Comparison of ENCODE assay signal across 10 cellular contexts in genomic region chr2:29117636-29118303, GRCh38. TPM values are rescaled to one million over a fixed set of nuclear protein-coding genes. Genes with fewer than 3 reads are reported as not detected.
A peak's percentile ranks its signal among the peaks of the same experiment; 100 is the strongest.
DNase-seq lines count a peak whose midpoint lies in the region; ATAC-seq and TF ChIP-seq lines count a peak whose summit lies in the region.
"Had no signal": no experiment of that assay in that cellular context is flagged by ENCODE, and none has a peak within 500 bp of the region (broad histone marks: within the 10 kb centered on the region; RNA-seq: fewer than 3 reads in every experiment).

No MANE protein-coding gene starts in this region.

- H3K4me3 Mint-ChIP-seq in CD4-positive, alpha-beta T cell: peak overlapping the region; percentile 53
- H3K4me3 Mint-ChIP-seq in naive thymus-derived CD4-positive, alpha-beta T cell: peak overlapping the region in 9 of 10 donors; percentile 51 to 95 (median 88)
- H3K4me3 Mint-ChIP-seq: endodermal cell had no signal

- peaks cover 11% of the 10 kb centered on the region; the same call in 1 of the 2 replicates for H3K9me1 ChIP-seq in IMR-90 (ENCODE audit: insufficient read depth, low read length)

- no peak for TF ChIP-seq CTCF in CD4-positive, alpha-beta T cell (IDR thresholded peaks at IDR 0.05)
- TF ChIP-seq CTCF in IMR-90 (conservative IDR thresholded peaks at IDR 0.05; ENCODE audit: low read depth, low read length) (no peak), breast epithelium (IDR thresholded peaks at IDR 0.05) (no peak)

- peak overlapping the region; percentile 81 for H3K4me2 ChIP-seq in IMR-90 (ENCODE audit: low read depth, low read length)

- peaks cover 44% of the 10 kb centered on the region for H3K36me3 Mint-ChIP-seq in CD4-positive, alpha-beta T cell (ENCODE audit: low read depth)
- H3K36me3 Mint-ChIP-seq in naive thymus-derived CD4-positive, alpha-beta T cell: peaks cover 0 to 22% (median 10%) of the 10 kb centered on the region in 5 donors

- H4K91ac ChIP-seq in IMR-90 (ENCODE audit: insufficient read depth, low read depth, low read length): peak overlapping the region; percentile 94

- H3K9me3 Mint-ChIP-seq in CD4-positive, alpha-beta T cell: no peaks in the 10 kb centered on the region
- no peaks in the 10 kb centered on the region for H3K9me3 Mint-ChIP-seq in naive thymus-derived CD4-positive, alpha-beta T cell
- H3K9me3 Mint-ChIP-seq: endodermal cell had no signal

- peak overlapping the region; percentile 95 for H2AK5ac ChIP-seq in IMR-90 (ENCODE audit: low read depth, low read length)

- H3K18ac ChIP-seq in IMR-90 (ENCODE audit: low read depth, low read length): peak overlapping the region; percentile 98

- H3K23ac ChIP-seq in IMR-90 (ENCODE audit: low read depth, low read length): peak overlapping the region; percentile 75

- TF ChIP-seq RAD21 in IMR-90 (IDR thresholded peaks at IDR 0.05; ENCODE audit: low read length): no peak

- no peaks in the 10 kb centered on the region for H3K27me3 ChIP-seq in CD4-positive, alpha-beta T cell (ENCODE audit: control insufficient read depth, insufficient read depth, low read length)
- H3K27me3 ChIP-seq in IMR-90 (ENCODE audit: control insufficient read depth, insufficient read depth, low read length): no peaks in the 10 kb centered on the region
- no peaks in the 10 kb centered on the region for H3K27me3 ChIP-seq in breast epithelium
- no peaks in the 10 kb centered on the region for H3K27me3 ChIP-seq in naive thymus-derived CD4-positive, alpha-beta T cell (ENCODE audit: control insufficient read depth in 2 of 2, insufficient read depth in 2 of 2, low read length in 2 of 2)

- ATAC-seq in CD4-positive, alpha-beta T cell (ENCODE audit: poor library complexity): no peak
- ATAC-seq in IMR-90 (ENCODE audit: low read depth) (no peak), sciatic nerve (no peak)
- ATAC-seq in naive thymus-derived CD4-positive, alpha-beta T cell: no peak

- no peaks in the 10 kb centered on the region for H3K9me3 ChIP-seq in CD4-positive, alpha-beta T cell (ENCODE audit: control insufficient read depth, low read length)
- no peaks in the 10 kb centered on the region for H3K9me3 ChIP-seq in IMR-90 (ENCODE audit: control insufficient read depth, insufficient read depth, low read length)
- H3K9me3 ChIP-seq in breast epithelium: no peaks in the 10 kb centered on the region
- no peaks in the 10 kb centered on the region for H3K9me3 ChIP-seq in naive thymus-derived CD4-positive, alpha-beta T cell (ENCODE audit: control insufficient read depth in 2 of 3, low read length in 3 of 3)

- DNase-seq in CD4-positive, alpha-beta T cell: no peak
- peak; percentile 68 for DNase-seq in IMR-90
- no peak for DNase-seq in breast epithelium (ENCODE audit: low spot score in 2 of 2)
- no peak for DNase-seq in naive thymus-derived CD4-positive, alpha-beta T cell
- no peak for DNase-seq in sciatic nerve (ENCODE audit: low spot score)
- no peak for DNase-seq in DMS153 treated with DMSO at 0.1 percent for 48 hours (lab: John Stamatoyannopoulos, UW; ENCODE audit: unreplicated experiment)
- no peak for DNase-seq in stimulated activated CD4-positive, alpha-beta T cell treated with anti-CD3 and anti-CD28 coated beads, Interleukin-2, amount 100 ng/mL, for 48 hours
- DNase-seq in AG20443 (ENCODE audit: low spot score): no peak
- DNase-seq: endodermal cell, NCI-H1105 treated with DMSO at 0.1 percent for 48 hours had no signal

- peak overlapping the region; percentile 91 for H2BK20ac ChIP-seq in IMR-90 (ENCODE audit: low read depth, low read length)

- BruUV-seq in IMR-90 (replicated peaks; lab: Mats Ljungman, UMichigan): no TSS peak

- CTCF ChIA-PET in CD4-positive, alpha-beta T cell (lab: Charles Lee): interaction anchor here (0.9 to 1.1 kb wide), 2 partner anchors 11 to 103 kb away, joined by 3 read pairs; no protein-coding TSS in a partner anchor
- CTCF ChIA-PET in IMR-90 (lab: Yijun Ruan, JAX): interaction anchor here (0.7 to 1.7 kb wide), 3 partner anchors 12 to 1476 kb away, joined by 3 to 5 read pairs (median 5); no protein-coding TSS in a partner anchor
- CTCF ChIA-PET in naive thymus-derived CD4-positive, alpha-beta T cell (lab: Charles Lee): interaction anchor here (1.2 to 2.0 kb wide), 2 partner anchors 103 to 157 kb away, joined by 3 to 4 read pairs; no protein-coding TSS in a partner anchor

- POLR2A ChIA-PET in CD4-positive, alpha-beta T cell (lab: Charles Lee): interaction anchor here (1.1 to 5.7 kb wide), 7 partner anchors 12 to 248 kb away, joined by 3 to 68 read pairs (median 20); partner anchors contain the start of genes TRMT61B and WDR43
- POLR2A ChIA-PET in IMR-90 (lab: Charles Lee; ENCODE audit: unreplicated experiment): interaction anchor here (0.6 to 1.9 kb wide), 2 partner anchors 12 to 122 kb away, joined by 5 to 11 read pairs; no protein-coding TSS in a partner anchor
- POLR2A ChIA-PET in naive thymus-derived CD4-positive, alpha-beta T cell (lab: Charles Lee): interaction anchor here (1.6 to 7.2 kb wide), 2 partner anchors 14 to 105 kb away, joined by 5 to 80 read pairs; no protein-coding TSS in a partner anchor

- H2BK15ac ChIP-seq in IMR-90 (ENCODE audit: low read depth, low read length): peak overlapping the region; percentile 74; the same call in 1 of the 3 replicates

- no peaks in the 10 kb centered on the region for H3K27me3 Mint-ChIP-seq in CD4-positive, alpha-beta T cell
- peaks cover 0 to 12% (median 0%) of the 10 kb centered on the region in 5 donors for H3K27me3 Mint-ChIP-seq in naive thymus-derived CD4-positive, alpha-beta T cell

- peaks cover 51% of the 10 kb centered on the region for H3K4me1 Mint-ChIP-seq in CD4-positive, alpha-beta T cell (ENCODE audit: low read depth)
- H3K4me1 Mint-ChIP-seq in naive thymus-derived CD4-positive, alpha-beta T cell: peaks cover 23 to 65% (median 55%) of the 10 kb centered on the region in 7 donors

- TF ChIP-seq POLR2A in IMR-90 (IDR thresholded peaks at IDR 0.05; ENCODE audit: low read depth, low read length) (no peak), breast epithelium (IDR thresholded peaks at IDR 0.05) (no peak)

- H3K4me1 ChIP-seq in IMR-90 (ENCODE audit: control insufficient read depth, insufficient read depth, low read length) (peaks cover 25% of the 10 kb centered on the region), breast epithelium (peaks cover 0 to 5% of the 10 kb centered on the region in 2 donors)
- peaks cover 8 to 20% of the 10 kb centered on the region in 2 donors for H3K4me1 ChIP-seq in naive thymus-derived CD4-positive, alpha-beta T cell (ENCODE audit: control insufficient read depth in 2 of 2, insufficient read depth in 2 of 2, low read length in 2 of 2)

- H3K56ac ChIP-seq in IMR-90 (ENCODE audit: extremely low read depth, insufficient read depth, low read length): peak overlapping the region; percentile 88

- no peak overlapping the region for H3K4me3 ChIP-seq in IMR-90 (ENCODE audit: insufficient read depth, low read depth, low read length)
- peak overlapping the region in 1 of 3 donors; percentile 32 for H3K4me3 ChIP-seq in breast epithelium
- H3K4me3 ChIP-seq in naive thymus-derived CD4-positive, alpha-beta T cell (ENCODE audit: low read length): no peak overlapping the region

- H4K20me1 ChIP-seq in IMR-90 (ENCODE audit: insufficient read depth, low read length): no peaks in the 10 kb centered on the region

- peak overlapping the region; percentile 97 for H2BK5ac ChIP-seq in IMR-90 (ENCODE audit: low read depth, low read length, poor library complexity, severe bottlenecking)

- peak overlapping the region; percentile 94 for H2BK120ac ChIP-seq in IMR-90 (ENCODE audit: low read depth, low read length)

- in situ Hi-C loops in IMR-90 (cut with MboI; ENCODE audit: low sequenced_read_pairs): no loop called here

- H3K27ac Mint-ChIP-seq in CD4-positive, alpha-beta T cell: peak overlapping the region; percentile 100
- H3K27ac Mint-ChIP-seq in naive thymus-derived CD4-positive, alpha-beta T cell: peak overlapping the region; percentile 13 to 98 (median 56)
- H3K27ac Mint-ChIP-seq: endodermal cell had no signal

- no CpG with 5 or more reads among the region's 2 CpGs for WGBS in IMR-90 (ENCODE audit: extremely low coverage in 2 of 2, insufficient read length in 1 of 2), 2 experiments

- peaks cover 5 to 49% of the 10 kb centered on the region in 2 experiments; a peak in 2 of 4 replicates for H3K79me1 ChIP-seq in IMR-90 (ENCODE audit: low read depth in 1 of 2, low read length in 2 of 2)

- peak overlapping the region; percentile 80 for H3K14ac ChIP-seq in IMR-90 (replicated peaks; ENCODE audit: low read depth, low read length)

- H4K5ac ChIP-seq in IMR-90 (ENCODE audit: low read depth, low read length): peak overlapping the region; percentile 95; the same call in 1 of the 2 replicates

- no peak overlapping the region for H2AK9ac ChIP-seq in IMR-90 (replicated peaks; ENCODE audit: low read depth, low read length, poor library complexity)

- no peak overlapping the region for H3K27ac ChIP-seq in CD4-positive, alpha-beta T cell (ENCODE audit: low read depth, low read length)
- H3K27ac ChIP-seq in IMR-90 (ENCODE audit: insufficient read depth, low read length) (peak overlapping the region; percentile 94), breast epithelium (peak overlapping the region; percentile 80 to 98)
- no peak overlapping the region for H3K27ac ChIP-seq in naive thymus-derived CD4-positive, alpha-beta T cell (ENCODE audit: low read depth, low read length)

- intact Hi-C loops in CD4-positive, alpha-beta T cell (cut with DNase I, micrococcal nuclease): loop anchor here (2.0 to 10.0 kb wide), 2 partner anchors 159 to 223 kb away; partner anchors contain the start of gene WDR43 (in 1 of the 2)
- intact Hi-C loops in IMR-90 (cut with micrococcal nuclease) (loop anchor here (5.0 kb wide), 1 partner anchor 160 kb away; no protein-coding TSS in a partner anchor), breast epithelium (cut with DNase I; ENCODE audit: low total_unique reads) (no loop called here), sciatic nerve (cut with DNase I) (loop anchor here (10.0 kb wide), 1 partner anchor 53 kb away; no protein-coding TSS in a partner anchor)
- intact Hi-C loops in naive thymus-derived CD4-positive, alpha-beta T cell (cut with micrococcal nuclease): loop anchor here (2.0 to 10.0 kb wide), 8 partner anchors 13 to 1225 kb away; partner anchors contain the start of genes BABAM2 (in 2 of the 2), RBKS (in 2 of the 2), PPP1CB (in 1 of the 2) and SPDYA (in 1 of the 2)

- dilution Hi-C loops in IMR-90 (cut with HindIII; ENCODE audit: low sequenced_read_pairs, unreplicated experiment): no loop called here

- H3K9ac ChIP-seq in IMR-90 (ENCODE audit: low read depth, low read length): no peak overlapping the region

- H2AFZ ChIP-seq in IMR-90 (replicated peaks; ENCODE audit: low read length, poor library complexity): no peak overlapping the region

- peak overlapping the region; percentile 94 for H3K4ac ChIP-seq in IMR-90 (ENCODE audit: low read depth, low read length)

- peak overlapping the region; percentile 67 to 92 for H4K8ac ChIP-seq in IMR-90 (ENCODE audit: low read depth in 2 of 2, low read length in 2 of 2)

- no peaks in the 10 kb centered on the region; the same call in 1 of the 2 replicates for H3K36me3 ChIP-seq in IMR-90 (ENCODE audit: control insufficient read depth, insufficient read depth, low read length)
- H3K36me3 ChIP-seq in breast epithelium: no peaks in the 10 kb centered on the region
- H3K36me3 ChIP-seq in naive thymus-derived CD4-positive, alpha-beta T cell (ENCODE audit: control insufficient read depth in 2 of 3, insufficient read depth in 3 of 3, low read length in 3 of 3): no peaks in the 10 kb centered on the region

RNA-seq across cellular contexts. Expression of gene CLIP4, which starts 2.6 kb away (rescaled TPM):
- 10 to 100 TPM; 36.8 to 39.4 TPM for total RNA-seq in CD4-positive, alpha-beta T cell
- total RNA-seq in IMR-90 (2012; rRNA removed): 64.2 and 66.3 TPM in 2 replicates
- 26.8 and 29.7 TPM in 2 replicates for polyA plus RNA-seq in IMR-90 (2012; rRNA removed)
- 5.5 and 8.4 TPM in 2 replicates for polyA plus RNA-seq in IMR-90 (2012; cell fraction: cytosol; rRNA removed)
- 10.3 and 72.2 TPM in 2 replicates for polyA plus RNA-seq in IMR-90 (2012; cell fraction: nucleus; rRNA removed; ENCODE audit: low replicate concordance)
- 100 to 1,000 TPM in 1 of 3 donors, 10 to 100 TPM in 2; 67.2 to 146 (median 76.8) TPM for total RNA-seq in breast epithelium
- total RNA-seq in naive thymus-derived CD4-positive, alpha-beta T cell: 10 to 100 TPM; 35.9 to 57.7 (median 48.7) TPM
- 10 to 100 TPM; 17.2 to 21.7 TPM for polyA plus RNA-seq in naive thymus-derived CD4-positive, alpha-beta T cell
- total RNA-seq in sciatic nerve: 85.6 TPM

RNA-seq across cellular contexts. Expression of gene PCARE, which starts 43.4 kb away (rescaled TPM):
- not detected for total RNA-seq in CD4-positive, alpha-beta T cell
- total RNA-seq in IMR-90 (2012; rRNA removed): not detected in 2 replicates
- not detected in 2 replicates for polyA plus RNA-seq in IMR-90 (2012; rRNA removed)
- polyA plus RNA-seq in IMR-90 (2012; cell fraction: cytosol; rRNA removed): not detected in 2 replicates
- not detected in 2 replicates for polyA plus RNA-seq in IMR-90 (2012; cell fraction: nucleus; rRNA removed; ENCODE audit: low replicate concordance)
- not detected for total RNA-seq in breast epithelium
- not detected for total RNA-seq in naive thymus-derived CD4-positive, alpha-beta T cell
- not detected for polyA plus RNA-seq in naive thymus-derived CD4-positive, alpha-beta T cell
- 0.53 TPM for total RNA-seq in sciatic nerve

Comparison
In these comparisons a context has a peak if more than half of its experiments do, and no peak if none do; other contexts are left out.
1. H3K27ac ChIP-seq: peak in IMR-90 (single experiment) and breast epithelium (2 of 2); none in CD4-positive, alpha-beta T cell (single experiment) and naive thymus-derived CD4-positive, alpha-beta T cell (single experiment).